In genomic region chr4:101191302-101192098, GRCh38 we compare ENCODE assay signal across 9 cellular contexts.
DNase-seq lines count a peak whose midpoint lies in the region; ATAC-seq and TF ChIP-seq lines count a peak whose summit lies in the region.
"Had no signal": no experiment of that assay in that cellular context is flagged by ENCODE, and none has a peak within 500 bp of the region (broad histone marks: within the 10 kb centered on the region; RNA-seq: fewer than 3 reads in every experiment).

No MANE protein-coding gene starts in this region.

- H3K4me3 ChIP-seq in ACC112 (ENCODE audit: low read depth, low read length): no peak overlapping the region

- H3K27me3 Mint-ChIP-seq in nephron (ENCODE audit: low read depth): no peaks in the 10 kb centered on the region

- no peaks in the 10 kb centered on the region for H3K27me3 ChIP-seq in ACC112 (ENCODE audit: insufficient read depth, low read length)

- TF ChIP-seq CTCF in nephron (IDR thresholded peaks at IDR 0.05; ENCODE audit: unreplicated experiment in 3 of 3): no peak

- peak overlapping the region; percentile 62 to 78 (median 71) for H3K27ac Mint-ChIP-seq in nephron

- H3K36me3 Mint-ChIP-seq in nephron (ENCODE audit: low read depth): peaks cover 8% of the 10 kb centered on the region

- peak overlapping the region; percentile 67 for H3K27ac ChIP-seq in ACC112 (ENCODE audit: low read depth, low read length)

- peaks cover 19% of the 10 kb centered on the region for H3K4me1 Mint-ChIP-seq in nephron

- H3K79me2 ChIP-seq in ACC112 (ENCODE audit: control insufficient read depth, insufficient read depth, low read length, unreplicated experiment): no peaks in the 10 kb centered on the region

- H3K9me3 Mint-ChIP-seq in nephron: no peaks in the 10 kb centered on the region

- H3K4me3 Mint-ChIP-seq in nephron: no peak overlapping the region

- no peak overlapping the region for H2AFZ ChIP-seq in ACC112 (ENCODE audit: low read length, unreplicated experiment)

- H3K4me1 ChIP-seq in ACC112 (ENCODE audit: control insufficient read depth, insufficient read depth, low read length, unreplicated experiment): peaks cover 20% of the 10 kb centered on the region

- peak; percentile 29 for DNase-seq in SK-MEL-5 (ENCODE audit: low read depth, low spot score)
- peak; percentile 87 for DNase-seq in fibroblast of the conjunctiva (ENCODE audit: low read depth)
- DNase-seq in NCI-H510A (lab: John Stamatoyannopoulos, UW): no peak
- no peak for DNase-seq in NK-92 (lab: John Stamatoyannopoulos, UW; ENCODE audit: unreplicated experiment)
- DNase-seq in NCI-H1436 (lab: John Stamatoyannopoulos, UW): no peak
- DNase-seq: DMS79 treated with DMSO at 0.1 percent for 48 hours had no signal

- H3K36me3 ChIP-seq in ACC112 (ENCODE audit: insufficient read depth, low read length): no peaks in the 10 kb centered on the region

- in situ Hi-C loops in SK-MEL-5 (cut with HindIII; ENCODE audit: low pct_unique_long_range_greater_than_20kb, low sequenced_read_pairs): no loop called here

- no peak for ATAC-seq in HG02970 (IDR thresholded peaks at IDR 0.05; ENCODE audit: low FRiP score, unreplicated experiment)

Comparison
In these comparisons a context has a peak if more than half of its experiments do, and no peak if none do; other contexts are left out.
1. DNase-seq: peak in SK-MEL-5 (single experiment) and fibroblast of the conjunctiva (single experiment); none in NCI-H510A (single experiment), NK-92 (single experiment) and NCI-H1436 (single experiment).